ENCODE assay signal across 23 cellular contexts in the genomic region with DNA sequence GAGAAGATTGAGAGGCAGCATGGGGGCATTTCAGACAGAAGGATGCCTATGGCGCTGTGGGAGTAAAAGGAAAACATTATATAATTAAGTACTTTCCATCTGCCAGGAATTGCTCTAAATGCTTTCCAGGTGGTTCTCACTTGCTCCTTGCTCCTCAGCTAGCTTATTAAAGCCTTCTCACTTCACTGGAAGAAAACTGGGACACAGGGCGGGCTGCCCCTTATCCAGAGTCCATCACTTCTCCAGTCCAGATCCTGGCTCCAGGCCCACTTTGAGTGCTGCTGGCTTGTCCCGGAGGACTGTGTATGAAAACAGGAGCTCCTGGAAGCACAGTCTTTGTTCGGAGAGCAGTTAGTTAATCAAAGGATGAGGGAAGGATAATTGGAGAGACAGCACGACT.
"Had no signal": no experiment of that assay in that cellular context is flagged by ENCODE, and none has a peak within 500 bp of the region (broad histone marks: within the 10 kb centered on the region; RNA-seq: fewer than 3 reads in every experiment).

No MANE protein-coding gene starts in this region.

- H3K27ac Mint-ChIP-seq: dendritic cell treated with granulocyte-macrophage colony-stimulating factor and Interleukin-4, amounts not matched to agents 40 ng/mL and 50 ng/mL, for 4 days; effector memory CD8-positive, alpha-beta T cell; immature natural killer cell; memory B cell; progenitor cell of endocrine pancreas; stimulated activated effector memory CD8-positive, alpha-beta T cell treated with anti-CD3 and anti-CD28 coated beads, Interleukin-12 subunit alpha, Interleukin-12 subunit beta, amount 100 ng/mL, for 72 hours; type B pancreatic cell had no signal

- H3K4me1 ChIP-seq: esophagus squamous epithelium, gastroesophageal sphincter, left ventricle myocardium inferior, lower lobe of right lung, suprapubic skin, thyroid gland had no signal

- H3K9me3 Mint-ChIP-seq: dendritic cell treated with granulocyte-macrophage colony-stimulating factor and Interleukin-4, amounts not matched to agents 40 ng/mL and 50 ng/mL, for 4 days; neural crest cell; type B pancreatic cell had no signal

- H3K4me3 ChIP-seq: esophagus squamous epithelium, gastroesophageal sphincter, left ventricle myocardium inferior, lower lobe of right lung, ovary, smooth muscle cell, suprapubic skin, thyroid gland had no signal

- H3K36me3 ChIP-seq: esophagus squamous epithelium, gastroesophageal sphincter, left ventricle myocardium inferior, lower lobe of right lung, ovary, suprapubic skin, thyroid gland had no signal

- H3K4me3 Mint-ChIP-seq: dendritic cell treated with granulocyte-macrophage colony-stimulating factor and Interleukin-4, amounts not matched to agents 40 ng/mL and 50 ng/mL, for 4 days; effector memory CD8-positive, alpha-beta T cell; immature natural killer cell; memory B cell; neural crest cell; stimulated activated effector memory CD8-positive, alpha-beta T cell treated with anti-CD3 and anti-CD28 coated beads, Interleukin-12 subunit alpha, Interleukin-12 subunit beta, amount 100 ng/mL, for 72 hours; type B pancreatic cell had no signal

- H3K36me3 Mint-ChIP-seq: immature natural killer cell; memory B cell; stimulated activated effector memory CD8-positive, alpha-beta T cell treated with anti-CD3 and anti-CD28 coated beads, Interleukin-12 subunit alpha, Interleukin-12 subunit beta, amount 100 ng/mL, for 72 hours; type B pancreatic cell had no signal

- H3K27me3 ChIP-seq: esophagus squamous epithelium, gastroesophageal sphincter, ovary, thyroid gland had no signal

- H3K4me1 Mint-ChIP-seq: immature natural killer cell; memory B cell; neural crest cell; stimulated activated effector memory CD8-positive, alpha-beta T cell treated with anti-CD3 and anti-CD28 coated beads, Interleukin-12 subunit alpha, Interleukin-12 subunit beta, amount 100 ng/mL, for 72 hours had no signal

- H3K27me3 Mint-ChIP-seq: dendritic cell treated with granulocyte-macrophage colony-stimulating factor and Interleukin-4, amounts not matched to agents 40 ng/mL and 50 ng/mL, for 4 days; effector memory CD8-positive, alpha-beta T cell; memory B cell had no signal

- ATAC-seq: effector memory CD8-positive, alpha-beta T cell; gastroesophageal sphincter; lower lobe of right lung; right cardiac atrium; stimulated activated effector memory CD8-positive, alpha-beta T cell treated with anti-CD3 and anti-CD28 coated beads, Interleukin-12 subunit alpha, Interleukin-12 subunit beta, amount 100 ng/mL, for 72 hours; stimulated activated naive CD8-positive, alpha-beta T cell treated with anti-CD3 and anti-CD28 coated beads, Interleukin-15, Interleukin-2, amounts not matched to agents 100 U/mL and 50 U/mL, for 24 hours had no signal

- H3K9me3 ChIP-seq: esophagus squamous epithelium, gastroesophageal sphincter, left ventricle myocardium inferior, lower lobe of right lung, ovary, suprapubic skin, thyroid gland had no signal

- DNase-seq: effector memory CD8-positive, alpha-beta T cell; esophagus squamous epithelium; foreskin fibroblast; immature natural killer cell; left ventricle myocardium inferior; lower lobe of right lung; midbrain; ovary; stimulated activated CD4-positive, alpha-beta T cell treated with anti-CD3 and anti-CD28 coated beads, Interleukin-2, amount 100 ng/mL, for 48 hours; stimulated activated naive CD8-positive, alpha-beta T cell treated with anti-CD3 and anti-CD28 coated beads, Interleukin-15, Interleukin-2, amounts not matched to agents 100 U/mL and 50 U/mL, for 24 hours; thyroid gland had no signal

- FAIRE-seq: colon, keratinocyte had no signal

- H3K27ac ChIP-seq: esophagus squamous epithelium, gastroesophageal sphincter, left ventricle myocardium inferior, lower lobe of right lung, ovary, suprapubic skin, thyroid gland had no signal
